In the genomic region with DNA sequence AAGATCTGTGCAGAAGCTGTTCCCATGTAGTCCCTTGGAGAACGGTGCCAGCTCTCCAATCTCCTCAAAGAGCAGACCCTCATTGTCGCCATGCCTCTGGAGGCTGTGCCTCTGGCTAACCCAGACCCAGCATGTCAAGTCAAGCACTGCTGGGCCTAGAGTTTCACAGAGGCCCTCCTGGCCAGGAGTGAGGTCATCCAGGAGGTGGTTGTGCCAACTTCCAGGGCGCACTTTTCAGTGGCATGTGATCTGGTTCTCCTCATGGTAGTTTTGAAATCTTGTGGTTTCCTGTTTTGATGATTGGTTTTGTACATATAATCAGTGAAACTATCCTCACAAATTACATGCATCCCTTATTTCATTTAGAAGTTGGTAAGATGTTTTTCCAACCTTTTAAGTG, we compare ENCODE assay signal across 9 cellular contexts.
DNase-seq lines count a peak whose midpoint lies in the region; ATAC-seq, FAIRE-seq and TF ChIP-seq lines count a peak whose summit lies in the region.
"Had no signal": no experiment of that assay in that cellular context is flagged by ENCODE, and none has a peak within 500 bp of the region (broad histone marks: within the 10 kb centered on the region; RNA-seq: fewer than 3 reads in every experiment).

No MANE protein-coding gene starts in this region.

- no peak overlapping the region for H3K27ac ChIP-seq in CD4-positive, alpha-beta memory T cell (ENCODE audit: low read depth, low read length)
- peak overlapping the region; percentile 80 for H3K27ac ChIP-seq in neutrophil
- H3K27ac ChIP-seq in colonic mucosa: no peak overlapping the region

- H3K4me3 Mint-ChIP-seq in CD4-positive, alpha-beta memory T cell: peak overlapping the region in 5 of 8 donors; percentile 3 to 67 (median 45)

- no peak for DNase-seq in CD4-positive, alpha-beta memory T cell
- DNase-seq in NOMO-1 treated with DMSO at 0.1 percent for 48 hours (lab: John Stamatoyannopoulos, UW; ENCODE audit: unreplicated experiment): peak; percentile 88
- no peak for DNase-seq in colonic mucosa
- no peak for DNase-seq in RCC 7860 (ENCODE audit: low spot score)
- DNase-seq: Calu3 had no signal

- peak overlapping the region in 4 of 7 donors; percentile 2 to 26 (median 14) for H3K27ac Mint-ChIP-seq in CD4-positive, alpha-beta memory T cell

- H3K9me3 Mint-ChIP-seq in CD4-positive, alpha-beta memory T cell: no peaks in the 10 kb centered on the region

- POLR2A ChIA-PET in CD4-positive, alpha-beta memory T cell (lab: Charles Lee; ENCODE audit: partially characterized antibody): no interaction called here

- peak; percentile 17 for ATAC-seq in esophagus mucosa
- ATAC-seq in GM19395 (IDR thresholded peaks at IDR 0.05; ENCODE audit: unreplicated experiment): no peak
- no peak for ATAC-seq in HG03175 (IDR thresholded peaks at IDR 0.05; ENCODE audit: unreplicated experiment)

- H3K4me3 ChIP-seq in CD4-positive, alpha-beta memory T cell (ENCODE audit: low read length in 2 of 2): no peak overlapping the region
- peak overlapping the region in 1 of 2 experiments; percentile 37 for H3K4me3 ChIP-seq in neutrophil (ENCODE audit: low read depth in 1 of 2, low read length in 1 of 2)
- H3K4me3 ChIP-seq in colonic mucosa: no peak overlapping the region

- no peak for TF ChIP-seq CTCF in neutrophil (IDR thresholded peaks at IDR 0.05)
- TF ChIP-seq CTCF in colonic mucosa (IDR thresholded peaks at IDR 0.05): no peak

- no peak for FAIRE-seq in RCC 7860 (lab: Jason Lieb, UNC)

- peaks cover 15 to 20% of the 10 kb centered on the region in 2 donors for H3K36me3 Mint-ChIP-seq in CD4-positive, alpha-beta memory T cell

- H3K9me3 ChIP-seq in CD4-positive, alpha-beta memory T cell (ENCODE audit: control insufficient read depth in 1 of 2, low read length in 2 of 2): no peaks in the 10 kb centered on the region
- H3K9me3 ChIP-seq in neutrophil: no peaks in the 10 kb centered on the region
- H3K9me3 ChIP-seq in colonic mucosa: no peaks in the 10 kb centered on the region

- intact Hi-C loops in CD4-positive, alpha-beta memory T cell (cut with micrococcal nuclease): no loop called here
- intact Hi-C loops in colonic mucosa (cut with DNase I): no loop called here

- peaks cover 15 to 32% (median 25%) of the 10 kb centered on the region in 4 donors for H3K4me1 Mint-ChIP-seq in CD4-positive, alpha-beta memory T cell

- peaks cover 22% of the 10 kb centered on the region for H3K4me1 ChIP-seq in CD4-positive, alpha-beta memory T cell (ENCODE audit: insufficient read depth, low read length)
- H3K4me1 ChIP-seq in neutrophil (ENCODE audit: control insufficient read depth in 1 of 2, insufficient read depth in 1 of 2, low read depth in 1 of 2, low read length in 1 of 2) (peaks cover 15 to 55% of the 10 kb centered on the region in 2 experiments), colonic mucosa (peaks cover 7% of the 10 kb centered on the region)

- H3K27me3 Mint-ChIP-seq in CD4-positive, alpha-beta memory T cell: no peaks in the 10 kb centered on the region

- CTCF ChIA-PET in CD4-positive, alpha-beta memory T cell (lab: Charles Lee; ENCODE audit: partially characterized antibody): interaction anchor here (1.4 kb wide), 1 partner anchor 16 kb away, joined by 7 read pairs; no protein-coding TSS in a partner anchor

- H3K9ac ChIP-seq in colonic mucosa (ENCODE audit: low read depth in 2 of 2, low read length in 2 of 2): no peak overlapping the region

- H3K27me3 ChIP-seq in CD4-positive, alpha-beta memory T cell (ENCODE audit: insufficient read depth, low read length): no peaks in the 10 kb centered on the region
- no peaks in the 10 kb centered on the region for H3K27me3 ChIP-seq in neutrophil
- H3K27me3 ChIP-seq in colonic mucosa: no peaks in the 10 kb centered on the region

- H3K36me3 ChIP-seq in CD4-positive, alpha-beta memory T cell (ENCODE audit: insufficient read depth, low read length): no peaks in the 10 kb centered on the region
- peaks cover 8% of the 10 kb centered on the region for H3K36me3 ChIP-seq in neutrophil
- H3K36me3 ChIP-seq in colonic mucosa: no peaks in the 10 kb centered on the region
